ENCODE assay signal across 9 cellular contexts in genomic region chr5:138824924-138825863, GRCh38. TPM values are rescaled to one million over a fixed set of nuclear protein-coding genes. Genes with fewer than 3 reads are reported as not detected.
A peak's percentile ranks its signal among the peaks of the same experiment; 100 is the strongest.
DNase-seq lines count a peak whose midpoint lies in the region; ATAC-seq and TF ChIP-seq lines count a peak whose summit lies in the region.
"Had no signal": no experiment of that assay in that cellular context is flagged by ENCODE, and none has a peak within 500 bp of the region (broad histone marks: within the 10 kb centered on the region; RNA-seq: fewer than 3 reads in every experiment).

No MANE protein-coding gene starts in this region.

- DNase-seq in G401 (ENCODE audit: low spot score): peak; percentile 33
- peak; percentile 29 for DNase-seq in KBM-7
- DNase-seq in astrocyte of the spinal cord (ENCODE audit: low read depth, low spot score): peak; percentile 32
- DNase-seq in right lobe of liver: no peak
- no peak for DNase-seq in globus pallidus (ENCODE audit: low spot score)
- no peak for DNase-seq in lower leg skin (ENCODE audit: low spot score in 2 of 2)

- no peak overlapping the region for H3K27ac ChIP-seq in right lobe of liver

- TF ChIP-seq POLR2A in right lobe of liver (IDR thresholded peaks at IDR 0.05): no peak
- TF ChIP-seq POLR2A in lower leg skin (IDR thresholded peaks at IDR 0.05): no peak

- in situ Hi-C loops in G401 (cut with HindIII; ENCODE audit: low sequenced_read_pairs): no loop called here
- in situ Hi-C loops in KBM-7 (cut with MboI; ENCODE audit: low pct_unique_long_range_greater_than_20kb, low sequenced_read_pairs): no loop called here
- in situ Hi-C loops in astrocyte of the spinal cord (cut with HindIII; ENCODE audit: low sequenced_read_pairs): no loop called here

- no peak overlapping the region for H3K4me3 ChIP-seq in astrocyte of the spinal cord (ENCODE audit: low read depth, low read length)
- H3K4me3 ChIP-seq in right lobe of liver: no peak overlapping the region
- H3K4me3 ChIP-seq in lower leg skin (ENCODE audit: low read depth, poor library complexity, severe bottlenecking): no peak overlapping the region

- peak; percentile 40 to 65 (median 51) for ATAC-seq in right lobe of liver
- no peak for ATAC-seq in HG02938 (IDR thresholded peaks at IDR 0.05; ENCODE audit: unreplicated experiment)
- ATAC-seq in HG02840 (IDR thresholded peaks at IDR 0.05; ENCODE audit: low FRiP score, unreplicated experiment): no peak
- ATAC-seq: naive thymus-derived CD4-positive, alpha-beta T cell had no signal

- intact Hi-C loops in right lobe of liver (cut with DNase I): no loop called here
- intact Hi-C loops in lower leg skin (cut with DNase I; ENCODE audit: low total_unique reads): no loop called here

- H3K27me3 ChIP-seq in right lobe of liver: no peaks in the 10 kb centered on the region

- WGBS in right lobe of liver (ENCODE audit: insufficient coverage, low coverage, low lambda C conversion rate, missing lambda C conversion rate): 47% methylated on average over 5 of the region's 5 CpGs
- WGBS in lower leg skin, 2 donors: 56 to 63% methylated on average over 5 of the region's 5 CpGs

- H3K4me1 ChIP-seq in right lobe of liver: peaks cover 0 to 13% (median 0%) of the 10 kb centered on the region in 4 donors

- TF ChIP-seq CTCF in astrocyte of the spinal cord (IDR thresholded peaks at IDR 0.05; ENCODE audit: low read depth, low read length): peak; percentile 67
- peak; percentile 25 to 59 (median 50) for TF ChIP-seq CTCF in right lobe of liver (IDR thresholded peaks at IDR 0.05)
- TF ChIP-seq CTCF in lower leg skin (IDR thresholded peaks at IDR 0.05): no peak

- H3K36me3 ChIP-seq in right lobe of liver: peaks cover 0 to 20% (median 7%) of the 10 kb centered on the region in 4 donors

- H3K9me3 ChIP-seq in right lobe of liver: no peaks in the 10 kb centered on the region

RNA-seq across cellular contexts. Expression of gene LRRTM2, which starts 49.9 kb away (rescaled TPM):
- total RNA-seq in G401 (2014; rRNA removed; shearing (Covaris generic)): not detected in 2 replicates
- total RNA-seq in right lobe of liver: under 1 TPM in 5 of 6 experiments, not detected in 1; 0.06 to 0.53 (median 0.17) TPM
- under 1 TPM in 3 of 4 donors, not detected in 1; 0.13 to 0.20 (median 0.16) TPM for total RNA-seq in lower leg skin

Comparison
In these comparisons a context has a peak if more than half of its experiments do, and no peak if none do; other contexts are left out.
1. DNase-seq: peak in G401 (single experiment), KBM-7 (single experiment) and astrocyte of the spinal cord (single experiment); none in right lobe of liver (0 of 3), globus pallidus (single experiment) and lower leg skin (0 of 2).
2. CTCF ChIP-seq: peak in astrocyte of the spinal cord (single experiment) and right lobe of liver (4 of 4); none in lower leg skin (0 of 3).
3. ATAC-seq: peak in right lobe of liver (4 of 4); none in HG02938 (single experiment) and HG02840 (single experiment).